In genomic region chr10:114519756-114520288, GRCh38 we compare ENCODE assay signal across 10 cellular contexts.
A peak's percentile ranks its signal among the peaks of the same experiment; 100 is the strongest.
DNase-seq lines count a peak whose midpoint lies in the region; ATAC-seq and TF ChIP-seq lines count a peak whose summit lies in the region.
"Had no signal": no experiment of that assay in that cellular context is flagged by ENCODE, and none has a peak within 500 bp of the region (broad histone marks: within the 10 kb centered on the region; RNA-seq: fewer than 3 reads in every experiment).

No MANE protein-coding gene starts in this region.

- peaks cover 76% of the 10 kb centered on the region for H3K79me2 ChIP-seq in hepatocyte

- H3K27me3 ChIP-seq in hepatocyte (no peaks in the 10 kb centered on the region), stomach (no peaks in the 10 kb centered on the region)

- peak overlapping the region; percentile 89 to 100 for H3K27ac Mint-ChIP-seq in activated naive CD4-positive, alpha-beta T cell treated with anti-CD3 and anti-CD28 coated beads, Interleukin-2, amount 50 U/mL, for 72 hours
- H3K27ac Mint-ChIP-seq: dendritic cell treated with granulocyte-macrophage colony-stimulating factor and Interleukin-4, amounts not matched to agents 40 ng/mL and 50 ng/mL, for 4 days had no signal

- DNase-seq in HPDE6-E6E7 (ENCODE audit: extremely low spot score) (peak; percentile 4), hepatocyte (ENCODE audit: low spot score) (no peak), stomach (peak; percentile 45), HK-2 (ENCODE audit: unreplicated experiment) (no peak), HEK293T (ENCODE audit: extremely low spot score) (no peak)
- no peak for DNase-seq in activated naive CD4-positive, alpha-beta T cell treated with anti-CD3 and anti-CD28 coated beads, Interleukin-2, amount 50 U/mL, for 72 hours (ENCODE audit: low spot score in 2 of 2)
- DNase-seq: activated CD8-positive, alpha-beta memory T cell treated with anti-CD3 and anti-CD28 coated beads for 24 hours; posterior cingulate gyrus had no signal

- H4K20me1 ChIP-seq in hepatocyte (ENCODE audit: insufficient read depth, poor library complexity, severe bottlenecking): no peaks in the 10 kb centered on the region

- TF ChIP-seq POLR2A in stomach (IDR thresholded peaks at IDR 0.05): no peak

- TF ChIP-seq EP300 in stomach (IDR thresholded peaks at IDR 0.05): no peak

- H3K9me3 ChIP-seq in hepatocyte (ENCODE audit: low read depth) (no peaks in the 10 kb centered on the region), stomach (no peaks in the 10 kb centered on the region)

- H3K27ac ChIP-seq in hepatocyte: peak overlapping the region; percentile 94
- peak overlapping the region; percentile 83 to 97 (median 89) for H3K27ac ChIP-seq in stomach

- no peaks in the 10 kb centered on the region for H3K36me3 ChIP-seq in hepatocyte (replicated peaks; ENCODE audit: insufficient read depth, low read depth)
- no peaks in the 10 kb centered on the region for H3K36me3 ChIP-seq in stomach

- ATAC-seq in activated naive CD4-positive, alpha-beta T cell treated with anti-CD3 and anti-CD28 coated beads, Interleukin-2, amount 50 U/mL, for 72 hours: peak; percentile 26 to 30
- ATAC-seq in GM18907 (IDR thresholded peaks at IDR 0.05; ENCODE audit: unreplicated experiment): no peak

- no peak overlapping the region for H2AFZ ChIP-seq in hepatocyte

- H3K36me3 Mint-ChIP-seq in activated naive CD4-positive, alpha-beta T cell treated with anti-CD3 and anti-CD28 coated beads, Interleukin-2, amount 50 U/mL, for 72 hours: peaks cover 19 to 20% of the 10 kb centered on the region in 2 donors

- no peaks in the 10 kb centered on the region for H3K9me2 ChIP-seq in hepatocyte (replicated peaks; ENCODE audit: insufficient read depth)

- intact Hi-C loops in stomach (cut with DNase I; ENCODE audit: low total_unique reads): no loop called here

- H3K4me2 ChIP-seq in hepatocyte: peak overlapping the region; percentile 28

- POLR2A ChIA-PET in HEK293T (lab: Yijun Ruan, JAX): interaction anchor here (0.6 kb wide), 1 partner anchor 194 kb away, joined by 3 read pairs; no protein-coding TSS in a partner anchor

- 82% methylated on average over 2 of the region's 2 CpGs for WGBS in hepatocyte (ENCODE audit: low lambda C conversion rate, missing lambda C conversion rate)
- WGBS in stomach, 5 donors: 37 to 52% (median 44%) methylated on average over 2 of the region's 2 CpGs

- H3K4me1 ChIP-seq in hepatocyte (ENCODE audit: insufficient read depth): peaks cover 42% of the 10 kb centered on the region
- peaks cover 40 to 94% (median 70%) of the 10 kb centered on the region in 4 donors for H3K4me1 ChIP-seq in stomach

- H3K9me3 Mint-ChIP-seq in activated naive CD4-positive, alpha-beta T cell treated with anti-CD3 and anti-CD28 coated beads, Interleukin-2, amount 50 U/mL, for 72 hours: no peaks in the 10 kb centered on the region
- H3K9me3 Mint-ChIP-seq: dendritic cell treated with granulocyte-macrophage colony-stimulating factor and Interleukin-4, amounts not matched to agents 40 ng/mL and 50 ng/mL, for 4 days had no signal

- CTCF ChIA-PET in HEK293T (lab: Yijun Ruan, JAX): no interaction called here

- no peak for TF ChIP-seq CTCF in hepatocyte (IDR thresholded peaks at IDR 0.05; ENCODE audit: poor library complexity)
- no peak for TF ChIP-seq CTCF in stomach (IDR thresholded peaks at IDR 0.05)

- no peak overlapping the region for H3K4me3 ChIP-seq in hepatocyte
- H3K4me3 ChIP-seq in stomach: no peak overlapping the region

TF ChIP-seq in HEK293T, 16 proteins besides CTCF, POLR2A, EP300 and RAD21:
- TF ChIP-seq BHLHE40 (IDR thresholded peaks at IDR 0.05; ENCODE audit: borderline replicate concordance) (no peak), FOXA1 (IDR thresholded peaks at IDR 0.05) (no peak), FOXK2 (IDR thresholded peaks at IDR 0.05) (no peak), L3MBTL2 (conservative IDR thresholded peaks at IDR 0.05) (no peak), PKNOX1 (IDR thresholded peaks at IDR 0.05) (no peak), ELF4 (IDR thresholded peaks at IDR 0.05) (no peak), TARDBP (IDR thresholded peaks at IDR 0.05) (no peak), SUZ12 (IDR thresholded peaks at IDR 0.05) (no peak), ZNF384 (IDR thresholded peaks at IDR 0.05) (no peak), SP1 (IDR thresholded peaks at IDR 0.05) (no peak), FOXM1 (IDR thresholded peaks at IDR 0.05; ENCODE audit: borderline replicate concordance) (no peak), NFRKB (IDR thresholded peaks at IDR 0.05) (no peak), LEF1 (IDR thresholded peaks at IDR 0.05; ENCODE audit: borderline replicate concordance) (no peak), CTBP1 (IDR thresholded peaks at IDR 0.05; ENCODE audit: borderline replicate concordance) (no peak), ARNT (IDR thresholded peaks at IDR 0.05) (no peak)

Comparison
In these comparisons a context has a peak if more than half of its experiments do, and no peak if none do; other contexts are left out.
1. DNase-seq: peak in HPDE6-E6E7 (single experiment) and stomach (single experiment); none in activated naive CD4-positive, alpha-beta T cell treated with anti-CD3 and anti-CD28 coated beads, Interleukin-2, amount 50 U/mL, for 72 hours (0 of 2), hepatocyte (single experiment), HK-2 (single experiment) and HEK293T (single experiment).